Comparison of ENCODE assay signal across 22 cellular contexts in genomic region chr13:31022491-31022890, GRCh38.
"Had no signal": no experiment of that assay in that cellular context is flagged by ENCODE, and none has a peak within 500 bp of the region (broad histone marks: within the 10 kb centered on the region; RNA-seq: fewer than 3 reads in every experiment).

No MANE protein-coding gene starts in this region.

- H3K27me3 ChIP-seq: adrenal gland, MG63 had no signal

- DNase-seq: activated CD4-positive, alpha-beta T cell treated with anti-CD3 and anti-CD28 coated beads for 4 hours; activated CD8-positive, alpha-beta memory T cell treated with anti-CD3 and anti-CD28 coated beads, Interleukin-2, amount 50 U/mL, for 4 hours; activated CD8-positive, alpha-beta T cell treated with anti-CD3 and anti-CD28 coated beads for 36 hours; activated naive CD4-positive, alpha-beta T cell treated with anti-CD3 and anti-CD28 coated beads, Interleukin-2, amount 50 U/mL, for 16 hours; activated naive CD8-positive, alpha-beta T cell treated with anti-CD3 and anti-CD28 coated beads, Interleukin-2, amount 10 ng/mL, durations not matched to agents 7 days and 5 days; activated T-cell treated with anti-CD3 and anti-CD28 coated beads, Interleukin-2, amount 50 U/mL, for 72 hours; adrenal gland; central memory CD4-positive, alpha-beta T cell; MG63; MV-4-11; NCI-H1092 treated with DMSO at 0.1 percent for 48 hours; NCI-H1436; NCI-H187; NCI-H2081; NCI-H510A treated with DMSO at 0.1 percent for 48 hours; NCI-H69; NK-92 treated with Interleukin-12 subunit alpha and Interleukin-12 subunit beta, amount 100 ng/mL, for 24 hours; OCI-M1; RPMI8226 had no signal

- H3K9me3 ChIP-seq: adrenal gland, MG63 had no signal

- ATAC-seq: activated CD4-positive, CD25-positive, alpha-beta regulatory T cell treated with anti-CD3 and anti-CD28 coated beads, Interleukin-2, amount 50 U/mL, for 24 hours; activated CD8-positive, alpha-beta T cell treated with anti-CD3 and anti-CD28 coated beads for 36 hours; activated T-cell treated with anti-CD3 and anti-CD28 coated beads, Interleukin-2, amount 50 U/mL, for 72 hours; Panc1; Right ventricle myocardium inferior had no signal

- H3K27ac ChIP-seq: adrenal gland had no signal

- H3K36me3 ChIP-seq: adrenal gland, MG63 had no signal

- H3K4me3 ChIP-seq: adrenal gland, MG63 had no signal
